16 cellular contexts compared by ENCODE assay signal in genomic region chr13:111902726-111903125, GRCh38.
DNase-seq lines count a peak whose midpoint lies in the region; ATAC-seq and TF ChIP-seq lines count a peak whose summit lies in the region.
"Had no signal": no experiment of that assay in that cellular context is flagged by ENCODE, and none has a peak within 500 bp of the region (broad histone marks: within the 10 kb centered on the region; RNA-seq: fewer than 3 reads in every experiment).

No MANE protein-coding gene starts in this region.

- no peak overlapping the region for H3K9ac ChIP-seq in Karpas-422 (ENCODE audit: low read length)
- no peak overlapping the region for H3K9ac ChIP-seq in endodermal cell (ENCODE audit: extremely low read depth, low read length, poor library complexity, severe bottlenecking)

- peak; percentile 32 for DNase-seq in Daoy (ENCODE audit: low read depth)
- DNase-seq in Karpas-422, result no peak
- DNase-seq in endodermal cell, result peak; percentile 20
- peak; percentile 51 for DNase-seq in type B pancreatic cell (ENCODE audit: extremely low spot score, unreplicated experiment)
- DNase-seq in NCI-H510A (lab: John Stamatoyannopoulos, UW), result no peak
- no peak for DNase-seq in DMS79 (lab: John Stamatoyannopoulos, UW)
- DNase-seq: BE2C, DMS53, Kasumi-1, NCI-H1417, NCI-H1694 treated with DMSO at 0.1 percent for 48 hours, NCI-H2081 treated with DMSO at 0.1 percent for 48 hours, NCI-H2171 treated with DMSO at 0.1 percent for 48 hours, OCI-M1 had no signal

- no peaks in the 10 kb centered on the region for H3K4me1 Mint-ChIP-seq in endodermal cell
- H3K4me1 Mint-ChIP-seq in type B pancreatic cell (ENCODE audit: unreplicated experiment), result peaks cover 6% of the 10 kb centered on the region

- H3K27me3 ChIP-seq in Karpas-422 (ENCODE audit: low read length) (no peaks in the 10 kb centered on the region), endodermal cell (ENCODE audit: control insufficient read depth, insufficient read depth, low read length, poor library complexity, severe bottlenecking) (no peaks in the 10 kb centered on the region)

- H2AFZ ChIP-seq in Karpas-422 (ENCODE audit: low read length), result no peak overlapping the region

- H3K27ac Mint-ChIP-seq in endodermal cell, result no peak overlapping the region
- no peak overlapping the region for H3K27ac Mint-ChIP-seq in type B pancreatic cell

- no peak overlapping the region for H3K4me3 ChIP-seq in Karpas-422 (ENCODE audit: low read length)
- no peak overlapping the region for H3K4me3 ChIP-seq in endodermal cell (ENCODE audit: low read length)
- H3K4me3 ChIP-seq: A549 had no signal

- no peaks in the 10 kb centered on the region for H3K9me3 Mint-ChIP-seq in endodermal cell
- H3K9me3 Mint-ChIP-seq in type B pancreatic cell, result no peaks in the 10 kb centered on the region

- no peaks in the 10 kb centered on the region for H3K79me2 ChIP-seq in Karpas-422 (ENCODE audit: low read length)

- H3K4me2 ChIP-seq in Karpas-422 (ENCODE audit: low read depth, low read length, poor library complexity, severe bottlenecking), result peak overlapping the region; percentile 15
- H3K4me2 ChIP-seq: A549 had no signal

- H3K9me3 ChIP-seq in Karpas-422 (ENCODE audit: low read length), result no peaks in the 10 kb centered on the region
- no peaks in the 10 kb centered on the region for H3K9me3 ChIP-seq in endodermal cell (ENCODE audit: control insufficient read depth, low read length)
- H3K9me3 ChIP-seq: A549, BE2C had no signal

- H3K4me1 ChIP-seq in Karpas-422 (ENCODE audit: low read length), result peaks cover 7% of the 10 kb centered on the region
- no peaks in the 10 kb centered on the region for H3K4me1 ChIP-seq in endodermal cell (ENCODE audit: control insufficient read depth, insufficient read depth, low read length)
- H3K4me1 ChIP-seq: A549, BE2C had no signal

- H3K9me2 ChIP-seq in Karpas-422 (replicated peaks; ENCODE audit: insufficient read depth, low read length), result no peaks in the 10 kb centered on the region

- H3K36me3 Mint-ChIP-seq in endodermal cell (ENCODE audit: low read depth), result no peaks in the 10 kb centered on the region
- H3K36me3 Mint-ChIP-seq in type B pancreatic cell, result no peaks in the 10 kb centered on the region

- no peak for TF ChIP-seq CTCF in endodermal cell (conservative IDR thresholded peaks at IDR 0.05)
- TF ChIP-seq CTCF in type B pancreatic cell (conservative IDR thresholded peaks at IDR 0.05), result no peak

- 93 to 94% methylated on average over 10 of the region's 10 CpGs for WGBS in endodermal cell (ENCODE audit: insufficient coverage in 1 of 2, insufficient read length in 1 of 2), 2 experiments

- H3K27ac ChIP-seq in Karpas-422 (ENCODE audit: low read length) (no peak overlapping the region), endodermal cell (ENCODE audit: low read depth, low read length) (no peak overlapping the region)
- H3K27ac ChIP-seq: A549 had no signal

- no peaks in the 10 kb centered on the region for H3K36me3 ChIP-seq in Karpas-422 (ENCODE audit: insufficient read depth, low read length)
- H3K36me3 ChIP-seq in endodermal cell (ENCODE audit: control insufficient read depth, insufficient read depth, low read length), result no peaks in the 10 kb centered on the region
- H3K36me3 ChIP-seq: BE2C had no signal

- H4K20me1 ChIP-seq in Karpas-422 (ENCODE audit: insufficient read depth, low read depth, low read length), result no peaks in the 10 kb centered on the region

- ATAC-seq in activated CD4-positive, CD25-positive, alpha-beta regulatory T cell treated with anti-CD3 and anti-CD28 coated beads, Interleukin-2, amount 50 U/mL, for 24 hours, result no peak

- H3K27me3 Mint-ChIP-seq in endodermal cell (ENCODE audit: insufficient read depth) (peaks cover 9% of the 10 kb centered on the region), type B pancreatic cell (peaks cover 25% of the 10 kb centered on the region)

- H3K4me3 Mint-ChIP-seq in endodermal cell (no peak overlapping the region), type B pancreatic cell (no peak overlapping the region)

Comparison
In these comparisons a context has a peak if more than half of its experiments do, and no peak if none do; other contexts are left out.
1. DNase-seq: peak in Daoy (single experiment), endodermal cell (single experiment) and type B pancreatic cell (single experiment); none in Karpas-422 (single experiment), NCI-H510A (single experiment) and DMS79 (single experiment).